16 cellular contexts compared by ENCODE assay signal in the genomic region with DNA sequence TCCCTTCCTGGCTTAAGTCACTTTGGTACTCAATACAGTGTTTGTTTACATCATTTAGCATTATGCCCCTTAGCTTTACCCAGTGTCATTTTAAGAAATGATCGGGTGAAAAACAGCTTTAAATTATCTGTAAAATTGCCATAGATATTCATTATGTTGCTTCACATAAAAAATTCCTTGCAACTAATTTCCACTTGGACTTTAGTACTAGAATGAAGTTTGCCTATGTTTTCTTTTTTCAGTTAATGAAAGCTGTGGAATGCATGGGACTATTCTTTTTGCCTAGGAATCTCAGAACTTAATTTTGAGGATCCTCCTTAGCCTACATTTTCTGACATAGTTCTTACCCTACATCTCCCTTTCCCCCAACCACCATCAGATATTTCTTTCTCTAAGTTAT. TPM values are rescaled to one million over a fixed set of nuclear protein-coding genes. Genes with fewer than 3 reads are reported as not detected.
DNase-seq lines count a peak whose midpoint lies in the region; ATAC-seq and TF ChIP-seq lines count a peak whose summit lies in the region.
"Had no signal": no experiment of that assay in that cellular context is flagged by ENCODE, and none has a peak within 500 bp of the region (broad histone marks: within the 10 kb centered on the region; RNA-seq: fewer than 3 reads in every experiment).

No MANE protein-coding gene starts in this region.

- H3K4me3 ChIP-seq in breast epithelium (no peak overlapping the region), right lobe of liver (no peak overlapping the region), esophagus muscularis mucosa (no peak overlapping the region)
- H3K4me3 ChIP-seq: GM12878, GM23338 had no signal

- TF ChIP-seq CTCF in MCF 10A (IDR thresholded peaks at IDR 0.05; ENCODE audit: unreplicated experiment) (no peak), breast epithelium (IDR thresholded peaks at IDR 0.05) (no peak), brain (conservative IDR thresholded peaks at IDR 0.05) (no peak), right lobe of liver (IDR thresholded peaks at IDR 0.05) (no peak), esophagus muscularis mucosa (IDR thresholded peaks at IDR 0.05) (no peak)

- no peaks in the 10 kb centered on the region for H3K9me3 ChIP-seq in breast epithelium
- H3K9me3 ChIP-seq in right lobe of liver = no peaks in the 10 kb centered on the region
- H3K9me3 ChIP-seq in esophagus muscularis mucosa = no peaks in the 10 kb centered on the region

- H3K27me3 ChIP-seq in breast epithelium (no peaks in the 10 kb centered on the region), right lobe of liver (no peaks in the 10 kb centered on the region), esophagus muscularis mucosa (no peaks in the 10 kb centered on the region)

- no peak for TF ChIP-seq EP300 in esophagus muscularis mucosa (IDR thresholded peaks at IDR 0.05)

- H3K36me3 ChIP-seq in breast epithelium = no peaks in the 10 kb centered on the region
- no peaks in the 10 kb centered on the region for H3K36me3 ChIP-seq in right lobe of liver
- H3K36me3 ChIP-seq in esophagus muscularis mucosa = no peaks in the 10 kb centered on the region

- BruUV-seq in MCF 10A (replicated peaks; lab: Mats Ljungman, UMichigan) = no TSS peak

- no peak for ATAC-seq in right lobe of liver
- ATAC-seq: GM12878, GM23338 had no signal

- WGBS in right lobe of liver (ENCODE audit: insufficient coverage, low coverage, low lambda C conversion rate, missing lambda C conversion rate) = 29% methylated on average over 1 of the region's 1 CpG
- WGBS in esophagus muscularis mucosa = 79% methylated on average over 1 of the region's 1 CpG

- peaks cover 31% of the 10 kb centered on the region for H3K4me1 Mint-ChIP-seq in MCF 10A (ENCODE audit: insufficient read depth, unreplicated experiment)
- peaks cover 39% of the 10 kb centered on the region for H3K4me1 Mint-ChIP-seq in brain
- peaks cover 22% of the 10 kb centered on the region for H3K4me1 Mint-ChIP-seq in activated CD4-positive, alpha-beta T cell treated with anti-CD3 and anti-CD28 coated beads, Interleukin-2, amount 10 ng/mL, durations not matched to agents 24 days and 14 days

- no peak for DNase-seq in MCF 10A (ENCODE audit: unreplicated experiment)
- DNase-seq in breast epithelium (ENCODE audit: low spot score in 2 of 2) = no peak
- no peak for DNase-seq in right lobe of liver
- no peak for DNase-seq in esophagus muscularis mucosa (ENCODE audit: extremely low spot score)
- no peak for DNase-seq in HPDE6-E6E7 (ENCODE audit: extremely low spot score)
- DNase-seq in middle frontal gyrus (ENCODE audit: extremely low spot score, low spot score) = no peak
- no peak for DNase-seq in activated CD4-positive, alpha-beta T cell treated with anti-CD3 and anti-CD28 coated beads, Interleukin-2, amount 10 ng/mL, durations not matched to agents 24 days and 14 days
- DNase-seq: AML-193, Kasumi-1, NCI-H1417 treated with DMSO at 0.1 percent for 48 hours, NCI-H2029 treated with DMSO at 0.1 percent for 48 hours, NCI-H510A, SIG-M5 had no signal

- H3K4me3 Mint-ChIP-seq in MCF 10A (ENCODE audit: unreplicated experiment) = no peak overlapping the region
- peak overlapping the region in 3 of 5 experiments; percentile 5 to 39 (median 10) for H3K4me3 Mint-ChIP-seq in brain
- H3K4me3 Mint-ChIP-seq in activated CD4-positive, alpha-beta T cell treated with anti-CD3 and anti-CD28 coated beads, Interleukin-2, amount 10 ng/mL, durations not matched to agents 24 days and 14 days = no peak overlapping the region
- H3K4me3 Mint-ChIP-seq: GM23338 had no signal

- intact Hi-C loops in MCF 10A (cut with micrococcal nuclease) (no loop called here), breast epithelium (cut with DNase I; ENCODE audit: low total_unique reads) (no loop called here), right lobe of liver (cut with DNase I) (no loop called here), esophagus muscularis mucosa (cut with DNase I) (no loop called here)
- intact Hi-C loops in activated CD4-positive, alpha-beta T cell treated with anti-CD3 and anti-CD28 coated beads, Interleukin-2, amount 10 ng/mL, durations not matched to agents 24 days and 14 days (cut with micrococcal nuclease) = no loop called here

- no peak for TF ChIP-seq POLR2A in breast epithelium (IDR thresholded peaks at IDR 0.05)
- no peak for TF ChIP-seq POLR2A in right lobe of liver (IDR thresholded peaks at IDR 0.05)
- TF ChIP-seq POLR2A in esophagus muscularis mucosa (IDR thresholded peaks at IDR 0.05; ENCODE audit: low read depth) = no peak

- H3K9me3 Mint-ChIP-seq in MCF 10A (ENCODE audit: unreplicated experiment) = no peaks in the 10 kb centered on the region
- peaks cover 0 to 5% (median 2%) of the 10 kb centered on the region in 5 experiments for H3K9me3 Mint-ChIP-seq in brain
- H3K9me3 Mint-ChIP-seq in activated CD4-positive, alpha-beta T cell treated with anti-CD3 and anti-CD28 coated beads, Interleukin-2, amount 10 ng/mL, durations not matched to agents 24 days and 14 days = no peaks in the 10 kb centered on the region
- H3K9me3 Mint-ChIP-seq: GM23338 had no signal

- H3K27ac Mint-ChIP-seq in MCF 10A (ENCODE audit: low read depth, unreplicated experiment) (peak overlapping the region; percentile 82), brain (peak overlapping the region in 2 of 5 experiments; percentile 67 to 79)
- H3K27ac Mint-ChIP-seq in activated CD4-positive, alpha-beta T cell treated with anti-CD3 and anti-CD28 coated beads, Interleukin-2, amount 10 ng/mL, durations not matched to agents 24 days and 14 days = no peak overlapping the region
- H3K27ac Mint-ChIP-seq: GM23338 had no signal

- POLR2A ChIA-PET in MCF 10A (lab: Yijun Ruan, JAX) = interaction anchor here (0.6 to 18.7 kb wide), 12 partner anchors 9 to 446 kb away, joined by 3 to 331 read pairs (median 6); a partner anchor contains a TSS

- H3K27me3 Mint-ChIP-seq in MCF 10A (ENCODE audit: insufficient read depth, unreplicated experiment) (no peaks in the 10 kb centered on the region), brain (no peaks in the 10 kb centered on the region)
- H3K27me3 Mint-ChIP-seq in activated CD4-positive, alpha-beta T cell treated with anti-CD3 and anti-CD28 coated beads, Interleukin-2, amount 10 ng/mL, durations not matched to agents 24 days and 14 days = no peaks in the 10 kb centered on the region

- H3K36me3 Mint-ChIP-seq in MCF 10A (ENCODE audit: insufficient read depth, unreplicated experiment) (no peaks in the 10 kb centered on the region), brain (no peaks in the 10 kb centered on the region)
- H3K36me3 Mint-ChIP-seq in activated CD4-positive, alpha-beta T cell treated with anti-CD3 and anti-CD28 coated beads, Interleukin-2, amount 10 ng/mL, durations not matched to agents 24 days and 14 days (ENCODE audit: low read depth) = no peaks in the 10 kb centered on the region

- no peaks in the 10 kb centered on the region for H3K4me1 ChIP-seq in breast epithelium
- H3K4me1 ChIP-seq in right lobe of liver = peaks cover 0 to 61% (median 16%) of the 10 kb centered on the region in 4 donors
- H3K4me1 ChIP-seq in esophagus muscularis mucosa = peaks cover 0 to 6% (median under 1%) of the 10 kb centered on the region in 4 donors

- no peak overlapping the region for H3K27ac ChIP-seq in breast epithelium
- H3K27ac ChIP-seq in right lobe of liver = peak overlapping the region; percentile 40 to 97 (median 94)
- no peak overlapping the region for H3K27ac ChIP-seq in esophagus muscularis mucosa (replicated peaks in 1 of 4)

- CTCF ChIA-PET in MCF 10A (lab: Yijun Ruan, JAX) = interaction anchor here (0.6 to 6.9 kb wide), 4 partner anchors 16 to 1670 kb away, joined by 3 to 35 read pairs (median 12); no protein-coding TSS in a partner anchor

RNA-seq across cellular contexts. Expression of a gene that starts 38.4 kb away (rescaled TPM):
- total RNA-seq in MCF 10A (2022) (103 and 112 TPM in 2 replicates), breast epithelium (100 to 1,000 TPM; 270 to 573 (median 300) TPM), right lobe of liver (100 to 1,000 TPM in 2 of 6 experiments, 10 to 100 TPM in 4; 34.0 to 153 (median 78.5) TPM), esophagus muscularis mucosa (100 to 1,000 TPM in 1 of 4 donors, 10 to 100 TPM in 3; 45.3 to 180 (median 77.3) TPM)
- polyA plus RNA-seq in brain (ENCODE audit: insufficient read depth, low read depth, low replicate concordance) = 12.6 TPM
- 171 and 172 TPM in 2 replicates for total RNA-seq in activated CD4-positive, alpha-beta T cell treated with anti-CD3 and anti-CD28 coated beads, Interleukin-2, amount 10 ng/mL, durations not matched to agents 24 days and 14 days

Comparison
In these comparisons a context has a peak if more than half of its experiments do, and no peak if none do; other contexts are left out.
1. H3K4me3 Mint-ChIP-seq: peak in brain (3 of 5); none in MCF 10A (single experiment) and activated CD4-positive, alpha-beta T cell treated with anti-CD3 and anti-CD28 coated beads, Interleukin-2, amount 10 ng/mL, durations not matched to agents 24 days and 14 days (single experiment).
2. H3K27ac ChIP-seq: peak in right lobe of liver (3 of 3); none in breast epithelium (0 of 2) and esophagus muscularis mucosa (0 of 4).